ENCODE assay signal across 1 cellular context in genomic region chr17:83051423-83052240, GRCh38.
A peak's percentile ranks its signal among the peaks of the same experiment; 100 is the strongest.
TF ChIP-seq lines count a peak whose summit lies in the region.

No MANE protein-coding gene starts in this region.

TF ChIP-seq in HCT116, 20 proteins besides CTCF, POLR2A, EP300 and RAD21 (continued from another document):
- TF ChIP-seq ZBTB33 (IDR thresholded peaks at IDR 0.05; ENCODE audit: extremely low read depth, insufficient replicate concordance, low read length) (no peak), ZFX (IDR thresholded peaks at IDR 0.05) (peak; percentile 82; the same call in 1 of the 2 replicates), EZH2 (IDR thresholded peaks at IDR 0.05) (no peak), ELF1 (IDR thresholded peaks at IDR 0.05; ENCODE audit: borderline replicate concordance, low read depth) (no peak), SRF (IDR thresholded peaks at IDR 0.05; ENCODE audit: low read depth) (no peak)
TF ChIP-seq in HCT116: peak in this region for 7.
